ENCODE assay signal across 1 cellular context in the genomic region with DNA sequence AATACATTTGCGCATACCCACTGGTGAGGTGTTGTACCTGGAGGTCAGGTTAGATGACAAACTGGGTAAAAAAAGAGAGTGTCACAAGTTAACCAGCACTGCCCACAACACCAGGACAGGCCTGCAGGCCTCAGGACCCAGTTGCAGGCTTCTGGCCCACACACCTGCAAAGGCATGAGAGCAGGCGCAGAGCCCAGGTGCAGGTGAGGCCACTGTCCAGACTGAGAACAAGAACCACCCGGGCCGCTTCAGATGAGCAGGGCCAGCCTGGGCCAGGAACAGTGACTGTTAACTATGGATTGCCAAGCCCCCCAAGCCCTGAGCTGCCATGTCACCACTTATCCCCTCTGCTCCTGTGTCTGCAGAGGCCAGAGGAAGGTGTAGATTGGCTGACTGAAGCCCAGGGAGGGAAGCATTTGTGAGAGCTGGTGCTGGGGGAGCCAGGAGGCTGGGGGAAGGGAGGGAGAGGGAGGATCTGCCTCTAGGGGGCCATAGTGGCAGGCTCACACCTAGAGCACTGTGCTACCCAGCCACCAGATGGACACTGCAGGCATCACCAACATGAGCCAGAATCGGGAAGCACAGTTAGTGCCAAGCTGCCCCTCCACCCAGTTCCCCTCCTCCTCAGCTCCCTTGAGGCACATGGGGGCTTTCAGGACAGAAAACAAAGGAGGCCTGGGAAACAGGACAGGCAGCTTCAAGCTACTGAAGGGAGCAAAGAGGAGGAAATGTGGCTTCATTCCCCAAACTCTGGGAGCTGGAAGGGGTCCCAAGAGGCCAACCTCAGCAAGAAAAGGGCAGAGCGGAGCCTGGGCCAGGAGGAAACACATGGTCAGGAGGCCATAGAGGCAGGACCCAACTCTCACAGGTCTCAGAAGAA.
TF ChIP-seq lines count a peak whose summit lies in the region.

No MANE protein-coding gene starts in this region.

TF ChIP-seq in K562, 482 proteins besides CTCF, POLR2A, EP300 and RAD21:
- TF ChIP-seq MXI1 (IDR thresholded peaks at IDR 0.05; ENCODE audit: low read depth, low read length): no peak
- 0 out of 2 replicates have a peak, but pooled peaks have one; percentile 4 for TF ChIP-seq SMC3 (conservative IDR thresholded peaks at IDR 0.05; ENCODE audit: insufficient read depth, low read depth, low read length)
